8 cellular contexts compared by ENCODE assay signal in the genomic region with DNA sequence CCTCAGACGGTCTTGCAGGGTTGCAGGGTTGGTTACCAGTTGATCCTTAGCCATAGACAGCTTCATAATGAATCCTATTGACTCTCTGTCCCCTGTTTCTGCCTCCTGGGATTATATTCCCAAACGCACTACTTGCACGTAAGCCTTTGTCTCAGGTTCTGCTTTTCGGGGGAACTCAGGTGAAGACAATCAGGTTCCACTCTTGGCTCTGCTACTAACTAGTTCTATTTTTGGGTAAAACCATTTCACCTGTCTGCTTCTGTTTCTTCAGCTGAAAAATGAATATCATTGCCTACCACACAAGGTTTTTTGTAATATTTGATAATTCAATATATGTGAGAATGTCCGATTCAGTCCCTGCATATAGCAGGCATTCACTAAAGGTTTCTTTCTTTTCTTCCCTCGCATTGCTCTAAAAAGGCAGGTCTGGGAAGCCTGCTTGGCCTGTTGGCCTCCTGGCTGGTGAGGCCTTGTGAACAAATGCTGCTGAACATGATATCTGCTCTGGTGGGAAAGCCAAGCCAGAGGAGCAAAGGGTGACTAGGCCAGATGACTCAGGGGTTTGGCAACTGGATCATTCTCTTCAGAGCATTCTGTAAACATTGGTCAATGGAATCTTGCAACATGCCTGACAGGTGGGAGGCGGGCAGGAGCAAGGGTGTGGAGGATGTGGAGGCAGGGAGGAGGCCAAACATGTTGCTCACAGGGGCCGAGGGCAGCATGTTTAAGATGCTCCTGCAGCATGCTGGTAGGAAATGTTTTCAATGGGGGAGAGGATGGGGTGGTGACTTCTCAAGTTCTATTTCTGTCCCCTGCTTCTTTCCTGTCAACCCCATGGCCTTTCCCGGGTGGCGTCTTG. TPM values are rescaled to one million over a fixed set of nuclear protein-coding genes. Genes with fewer than 3 reads are reported as not detected.
A peak's percentile ranks its signal among the peaks of the same experiment; 100 is the strongest.
DNase-seq lines count a peak whose midpoint lies in the region; ATAC-seq and TF ChIP-seq lines count a peak whose summit lies in the region.

No MANE protein-coding gene starts in this region.

- H3K9ac ChIP-seq in smooth muscle cell (ENCODE audit: low read depth) = no peak overlapping the region

- no peak overlapping the region for H3K4me3 ChIP-seq in SJCRH30
- H3K4me3 ChIP-seq in heart right ventricle = no peak overlapping the region
- no peak overlapping the region for H3K4me3 ChIP-seq in smooth muscle cell

- H3K27me3 ChIP-seq in SJCRH30 (no peaks in the 10 kb centered on the region), heart right ventricle (no peaks in the 10 kb centered on the region), smooth muscle cell (ENCODE audit: low read depth) (no peaks in the 10 kb centered on the region)

- H4K20me1 ChIP-seq in smooth muscle cell (ENCODE audit: low read depth) = no peaks in the 10 kb centered on the region

- H2AFZ ChIP-seq in smooth muscle cell (ENCODE audit: low read depth) = no peak overlapping the region

- intact Hi-C loops in heart right ventricle (cut with DNase I) = no loop called here

- 67 to 81% methylated on average over 10 of the region's 10 CpGs for WGBS in heart right ventricle, 2 donors
- 65% methylated on average over 10 of the region's 10 CpGs for WGBS in smooth muscle cell (ENCODE audit: low lambda C conversion rate)

- DNase-seq in HK-2 (ENCODE audit: unreplicated experiment) = peak; percentile 82
- DNase-seq in SJCRH30 = peak; percentile 84 to 87
- peak; percentile 48 to 60 for DNase-seq in heart right ventricle
- DNase-seq in smooth muscle cell (lab: John Stamatoyannopoulos, UW; ENCODE audit: unreplicated experiment) = no peak
- DNase-seq in NCI-H187 (lab: John Stamatoyannopoulos, UW) = no peak
- DNase-seq in NCI-H1417 (lab: John Stamatoyannopoulos, UW) = no peak

- peaks cover 6% of the 10 kb centered on the region for H3F3A ChIP-seq in smooth muscle cell (ENCODE audit: low read depth)

- peak overlapping the region; percentile 48 for H3K27ac ChIP-seq in SJCRH30
- peak overlapping the region in 8 of 10 donors; percentile 16 to 65 (median 48) for H3K27ac ChIP-seq in heart right ventricle
- H3K27ac ChIP-seq in smooth muscle cell (ENCODE audit: low read depth) = peak overlapping the region; percentile 80

- H3K36me3 ChIP-seq in SJCRH30 (no peaks in the 10 kb centered on the region), heart right ventricle (no peaks in the 10 kb centered on the region), smooth muscle cell (ENCODE audit: low read depth) (no peaks in the 10 kb centered on the region)

- no peaks in the 10 kb centered on the region for H3K79me2 ChIP-seq in smooth muscle cell (ENCODE audit: low read depth)

- H3K4me2 ChIP-seq in smooth muscle cell = peak overlapping the region; percentile 28

- H3K4me1 ChIP-seq in SJCRH30 = peaks cover 25% of the 10 kb centered on the region
- H3K4me1 ChIP-seq in heart right ventricle = peaks cover 11 to 39% (median 29%) of the 10 kb centered on the region in 9 donors
- peaks cover 15% of the 10 kb centered on the region for H3K4me1 ChIP-seq in smooth muscle cell (ENCODE audit: low read depth)

- ATAC-seq in heart right ventricle (peak; percentile 60 to 93 (median 78)), GM21390 (IDR thresholded peaks at IDR 0.05; ENCODE audit: unreplicated experiment) (no peak), GM21381 (IDR thresholded peaks at IDR 0.05; ENCODE audit: unreplicated experiment) (no peak)

- TF ChIP-seq CTCF in heart right ventricle (IDR thresholded peaks at IDR 0.05) = no peak
- no peak for TF ChIP-seq CTCF in smooth muscle cell (IDR thresholded peaks at IDR 0.05; ENCODE audit: borderline replicate concordance, insufficient read depth, poor library complexity, severe bottlenecking)

- H3K9me3 ChIP-seq in SJCRH30 (replicated peaks) (no peaks in the 10 kb centered on the region), heart right ventricle (no peaks in the 10 kb centered on the region), smooth muscle cell (replicated peaks; ENCODE audit: low read depth) (no peaks in the 10 kb centered on the region)

RNA-seq across cellular contexts. Expression of gene IER5, which starts 23.8 kb away (rescaled TPM):
- total RNA-seq in SJCRH30 (2014; rRNA removed; shearing (Covaris generic)) = 30.3 and 31.9 TPM in 2 replicates
- 10 to 100 TPM; 10.7 to 87.5 (median 18.7) TPM for total RNA-seq in heart right ventricle
- polyA plus RNA-seq in heart right ventricle = 10 to 100 TPM; 16.3 to 21.7 TPM
- total RNA-seq in smooth muscle cell = 32.6 and 35.1 TPM in 2 replicates
- 39.9 and 56.2 TPM in 2 replicates for polyA plus RNA-seq in smooth muscle cell

Comparison
In these comparisons a context has a peak if more than half of its experiments do, and no peak if none do; other contexts are left out.
1. DNase-seq: peak in HK-2 (single experiment), SJCRH30 (2 of 2) and heart right ventricle (2 of 2); none in smooth muscle cell (single experiment), NCI-H187 (0 of 2) and NCI-H1417 (0 of 3).
2. ATAC-seq: peak in heart right ventricle (8 of 8); none in GM21390 (single experiment) and GM21381 (single experiment).
3. Peak in every context shown above with its lines, with median percentiles within 50 percentile points of each other: H3K27ac ChIP-seq.